ENCODE assay signal across 16 cellular contexts in the genomic region with DNA sequence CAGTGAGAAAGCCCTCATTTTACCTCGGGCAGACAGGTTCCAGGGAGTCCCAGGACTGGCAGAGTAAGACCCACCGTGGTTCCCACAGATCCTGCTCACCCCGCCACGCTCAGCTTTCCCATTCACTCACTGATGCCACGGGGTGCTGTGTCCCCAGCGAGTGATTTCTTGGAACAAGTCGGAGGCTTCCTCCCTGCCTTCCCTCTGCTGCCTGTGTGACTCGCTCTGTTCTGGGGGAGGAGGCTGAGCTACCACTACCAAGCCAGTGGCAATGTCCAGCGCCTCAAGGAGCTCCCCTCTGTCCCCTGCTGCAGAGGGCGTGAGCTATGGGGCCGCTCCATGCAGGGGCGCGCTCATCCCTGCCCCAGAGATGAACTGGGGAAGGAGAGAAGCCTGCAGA.
"Had no signal": no experiment of that assay in that cellular context is flagged by ENCODE, and none has a peak within 500 bp of the region (broad histone marks: within the 10 kb centered on the region; RNA-seq: fewer than 3 reads in every experiment).

No MANE protein-coding gene starts in this region.

- H3K27ac Mint-ChIP-seq: activated B cell treated with CpG ODN at 0.5 μM for 24 hours; activated CD4-positive, alpha-beta T cell treated with anti-CD3 and anti-CD28 coated beads, Interleukin-2, amount 10 ng/mL, durations not matched to agents 24 days and 14 days; activated T-helper 1 cell treated with anti-CD3 and anti-CD28 coated beads, Interleukin-12 subunit alpha, Interleukin-12 subunit beta, Interleukin-2, Interleukin-4 antibody, amounts not matched to agents 30 ng/mL and 10 ng/mL and 1 ng/mL, durations not matched to agents 14 hours and 24 hours and 36 hours; nephron; stimulated activated naive B cell treated with anti-CD40 and anti-IgM and Interleukin-4, amounts not matched to agents 10 μg/mL and 1 μg/mL and 100 μg/mL, for 72 hours; T-cell had no signal

- DNase-seq: activated B cell treated with CpG ODN at 0.5 μM for 24 hours; activated CD4-positive, alpha-beta T cell treated with anti-CD3 and anti-CD28 coated beads, Interleukin-2, amount 10 ng/mL, durations not matched to agents 24 days and 14 days; activated naive CD4-positive, alpha-beta T cell treated with Interleukin-2 at 50 U/mL for 16 hours; caudate nucleus; effector CD8-positive, alpha-beta T cell; retina; stimulated activated naive B cell treated with anti-CD40 and anti-IgM and Interleukin-4, amounts not matched to agents 10 μg/mL and 1 μg/mL and 100 μg/mL, for 72 hours; substantia nigra; T-cell had no signal

- H3K4me1 ChIP-seq: gastroesophageal sphincter had no signal

- H3K9me3 ChIP-seq: colonic mucosa, gastroesophageal sphincter had no signal

- ATAC-seq: gastroesophageal sphincter; stimulated activated naive B cell treated with anti-CD40 and anti-IgM and Interleukin-4, amounts not matched to agents 10 μg/mL and 1 μg/mL and 100 μg/mL, for 72 hours; T-cell had no signal

- H3K4me3 Mint-ChIP-seq: activated B cell treated with CpG ODN at 0.5 μM for 24 hours; activated CD4-positive, alpha-beta T cell treated with anti-CD3 and anti-CD28 coated beads, Interleukin-2, amount 10 ng/mL, durations not matched to agents 24 days and 14 days; activated T-helper 1 cell treated with anti-CD3 and anti-CD28 coated beads, Interleukin-12 subunit alpha, Interleukin-12 subunit beta, Interleukin-2, Interleukin-4 antibody, amounts not matched to agents 30 ng/mL and 10 ng/mL and 1 ng/mL, durations not matched to agents 14 hours and 24 hours and 36 hours; nephron; stimulated activated naive B cell treated with anti-CD40 and anti-IgM and Interleukin-4, amounts not matched to agents 10 μg/mL and 1 μg/mL and 100 μg/mL, for 72 hours; T-cell had no signal

- H3K27me3 ChIP-seq: colonic mucosa, gastroesophageal sphincter had no signal

- H3K9me3 Mint-ChIP-seq: activated B cell treated with CpG ODN at 0.5 μM for 24 hours; activated CD4-positive, alpha-beta T cell treated with anti-CD3 and anti-CD28 coated beads, Interleukin-2, amount 10 ng/mL, durations not matched to agents 24 days and 14 days; activated T-helper 1 cell treated with anti-CD3 and anti-CD28 coated beads, Interleukin-12 subunit alpha, Interleukin-12 subunit beta, Interleukin-2, Interleukin-4 antibody, amounts not matched to agents 30 ng/mL and 10 ng/mL and 1 ng/mL, durations not matched to agents 14 hours and 24 hours and 36 hours; nephron; stimulated activated naive B cell treated with anti-CD40 and anti-IgM and Interleukin-4, amounts not matched to agents 10 μg/mL and 1 μg/mL and 100 μg/mL, for 72 hours; T-cell had no signal

- H3K4me3 ChIP-seq: colonic mucosa, gastroesophageal sphincter, lung, SK-N-MC had no signal

- H3K27ac ChIP-seq: colonic mucosa, epithelial cell of prostate, gastroesophageal sphincter, SK-N-MC had no signal

- H3K4me1 Mint-ChIP-seq: activated B cell treated with CpG ODN at 0.5 μM for 24 hours, nephron had no signal

- H3K27me3 Mint-ChIP-seq: activated B cell treated with CpG ODN at 0.5 μM for 24 hours; activated CD4-positive, alpha-beta T cell treated with anti-CD3 and anti-CD28 coated beads, Interleukin-2, amount 10 ng/mL, durations not matched to agents 24 days and 14 days; stimulated activated naive B cell treated with anti-CD40 and anti-IgM and Interleukin-4, amounts not matched to agents 10 μg/mL and 1 μg/mL and 100 μg/mL, for 72 hours; T-cell had no signal
